In genomic region chr13:87169337-87169736, GRCh38 we compare ENCODE assay signal across 21 cellular contexts.
"Had no signal": no experiment of that assay in that cellular context is flagged by ENCODE, and none has a peak within 500 bp of the region (broad histone marks: within the 10 kb centered on the region; RNA-seq: fewer than 3 reads in every experiment).

No MANE protein-coding gene starts in this region.

- DNase-seq: colonic mucosa; cortex of kidney; effector CD4-positive, alpha-beta T cell; effector memory CD4-positive, alpha-beta T cell; foreskin keratinocyte; heart left ventricle; hypothalamus; immature natural killer cell; islet precursor cell; left cardiac atrium; left lung; left ventricle myocardium superior; lower lobe of right lung; mesenchymal stem cell; mucosa of descending colon; naive B cell had no signal

- H3K27ac ChIP-seq: colonic mucosa, esophagus muscularis mucosa, foreskin keratinocyte, gastroesophageal sphincter, heart left ventricle, hepatocyte, left lung, lower lobe of right lung had no signal

- ATAC-seq: foreskin keratinocyte, gastroesophageal sphincter, heart left ventricle, left cardiac atrium, left lung, left ventricle myocardium superior, lower lobe of right lung, mucosa of descending colon had no signal

- H3K36me3 ChIP-seq: colonic mucosa, esophagus muscularis mucosa, gastroesophageal sphincter, heart left ventricle, left lung, lower lobe of right lung had no signal

- H3K4me3 ChIP-seq: colonic mucosa, esophagus muscularis mucosa, gastroesophageal sphincter, heart left ventricle, hepatocyte, left lung, lower lobe of right lung, mucosa of descending colon had no signal

- H3K4me2 ChIP-seq: hepatocyte had no signal

- H2AFZ ChIP-seq: hepatocyte had no signal

- H3K79me2 ChIP-seq: hepatocyte had no signal

- H3K9me3 ChIP-seq: colonic mucosa, esophagus muscularis mucosa, gastroesophageal sphincter, heart left ventricle, lower lobe of right lung, mucosa of descending colon had no signal

- FAIRE-seq: endothelial cell of umbilical vein, frontal cortex had no signal

- H3K4me1 ChIP-seq: colonic mucosa, esophagus muscularis mucosa, foreskin keratinocyte, gastroesophageal sphincter, heart left ventricle, left lung, lower lobe of right lung had no signal

- H3K27me3 ChIP-seq: colonic mucosa, esophagus muscularis mucosa, foreskin keratinocyte, gastroesophageal sphincter, heart left ventricle, hepatocyte, left lung had no signal
